8 cellular contexts compared by ENCODE assay signal in genomic region chr1:77978969-77979838, GRCh38. TPM values are rescaled to one million over a fixed set of nuclear protein-coding genes. Genes with fewer than 3 reads are reported as not detected.
A peak's percentile ranks its signal among the peaks of the same experiment; 100 is the strongest.
DNase-seq lines count a peak whose midpoint lies in the region; ATAC-seq and TF ChIP-seq lines count a peak whose summit lies in the region.

Gene FUBP1 (minus strand): TSS chr1:77979072. CDS start chr1:77979004, 68 bp downstream.

- DNase-seq in GM19240 (ENCODE audit: insufficient read length, low spot score), result peak; percentile 59
- peak; percentile 94 for DNase-seq in NCI-H524 treated with DMSO at 0.1 percent for 48 hours (lab: John Stamatoyannopoulos, UW)
- DNase-seq in activated CD4-positive, alpha-beta T cell treated with anti-CD3 and anti-CD28 coated beads for 48 hours, result peak; percentile 96
- peak; percentile 100 for DNase-seq in dedifferentiated amniotic fluid mesenchymal stem cell (ENCODE audit: extremely low spot score)
- peak; percentile 95 to 96 for DNase-seq in left lung
- DNase-seq in stimulated activated CD4-positive, alpha-beta T cell treated with anti-CD3 and anti-CD28 coated beads, Interleukin-2, amount 100 ng/mL, for 48 hours, result peak; percentile 89 to 93

- intact Hi-C loops in left lung (cut with DNase I), result loop anchor here in 1 of 2 donors (10.0 kb wide), 1 partner anchor 136 kb away; no protein-coding TSS in a partner anchor

- H3K27me3 ChIP-seq in BLaER1 treated with 17β-estradiol and CSF1 and Interleukin-3, amounts not matched to agents 10 nM and 100 nM, result no peaks in the 10 kb centered on the region
- H3K27me3 ChIP-seq in left lung, result no peaks in the 10 kb centered on the region

- peak; percentile 59 to 82 for TF ChIP-seq CTCF in left lung (IDR thresholded peaks at IDR 0.05)

- peaks cover 37 to 62% (median 38%) of the 10 kb centered on the region in 11 experiments for H4K20me1 ChIP-seq in BLaER1 treated with 17β-estradiol and CSF1 and Interleukin-3, amounts not matched to agents 10 nM and 100 nM

- peak; percentile 72 for ATAC-seq in HG03460 (IDR thresholded peaks at IDR 0.05; ENCODE audit: unreplicated experiment)
- peak; percentile 91 for ATAC-seq in left lung

- H3K27ac ChIP-seq in BLaER1 treated with 17β-estradiol and CSF1 and Interleukin-3, amounts not matched to agents 10 nM and 100 nM, result peak within 1 kb of the TSS; percentile 96 to 100 (median 99)
- H3K27ac ChIP-seq in left lung, result peak within 1 kb of the TSS; percentile 94 to 97

- peak within 1 kb of the TSS; percentile 83 to 96 (median 92) for H3K4me2 ChIP-seq in BLaER1 treated with 17β-estradiol and CSF1 and Interleukin-3, amounts not matched to agents 10 nM and 100 nM

- H3K4me1 ChIP-seq in BLaER1 treated with 17β-estradiol and CSF1 and Interleukin-3, amounts not matched to agents 10 nM and 100 nM, result peaks cover 33 to 48% (median 45%) of the 10 kb centered on the region in 10 experiments
- H3K4me1 ChIP-seq in left lung, result peaks cover 16 to 50% of the 10 kb centered on the region in 2 donors

- H3K9me3 ChIP-seq in BLaER1 treated with 17β-estradiol and CSF1 and Interleukin-3, amounts not matched to agents 10 nM and 100 nM (replicated peaks in 1 of 11), result peaks cover 0 to 6% (median 0%) of the 10 kb centered on the region in 11 experiments; a peak in 2 of 22 replicates
- no peaks in the 10 kb centered on the region for H3K9me3 ChIP-seq in left lung

- H3K9ac ChIP-seq in BLaER1 treated with 17β-estradiol and CSF1 and Interleukin-3, amounts not matched to agents 10 nM and 100 nM, result peak within 1 kb of the TSS; percentile 93 to 100 (median 99)

- H3K4me3 ChIP-seq in BLaER1 treated with 17β-estradiol and CSF1 and Interleukin-3, amounts not matched to agents 10 nM and 100 nM, result peak within 1 kb of the TSS; percentile 78 to 95 (median 90)
- H3K4me3 ChIP-seq in left lung, result peak within 1 kb of the TSS; percentile 60 to 68

- H3K36me3 ChIP-seq in BLaER1 treated with 17β-estradiol and CSF1 and Interleukin-3, amounts not matched to agents 10 nM and 100 nM, result peaks cover 24 to 61% (median 49%) of the 10 kb centered on the region in 11 experiments
- H3K36me3 ChIP-seq in left lung, result peaks cover 0 to 6% of the 10 kb centered on the region in 2 donors

RNA-seq across cellular contexts. Expression of gene FUBP1, which starts in this region (rescaled TPM):
- 10 to 100 TPM; 95.4 to 97.4 TPM for total RNA-seq in left lung

Comparison
In these comparisons a context has a peak if more than half of its experiments do, and no peak if none do; other contexts are left out.
1. Peak in every context shown above with its lines: DNase-seq, ATAC-seq, H3K4me3 ChIP-seq and H3K27ac ChIP-seq.